In genomic region chr10:6050801-6051445, GRCh38 we compare ENCODE assay signal across 8 cellular contexts. TPM values are rescaled to one million over a fixed set of nuclear protein-coding genes. Genes with fewer than 3 reads are reported as not detected.
A peak's percentile ranks its signal among the peaks of the same experiment; 100 is the strongest.
DNase-seq lines count a peak whose midpoint lies in the region; ATAC-seq, FAIRE-seq and TF ChIP-seq lines count a peak whose summit lies in the region.

No MANE protein-coding gene starts in this region.

- H3K4me1 ChIP-seq in kidney (ENCODE audit: control insufficient read depth in 1 of 2, insufficient read depth in 1 of 2, low read depth in 1 of 2, low read length in 2 of 2), result peaks cover 15 to 18% of the 10 kb centered on the region in 2 donors

- H3K27me3 Mint-ChIP-seq in T-helper 1 cell treated with Interleukin-12 subunit alpha and Interleukin-12 subunit beta and Interleukin-4 antibody, amounts not matched to agents 30 μg/mL and 1 μg/mL, for 36 hours (ENCODE audit: low read depth), result peaks cover 4% of the 10 kb centered on the region

- H3K9ac ChIP-seq in kidney (ENCODE audit: low read length in 2 of 2), result peak overlapping the region; percentile 12 to 56

- ATAC-seq in HG03342 (IDR thresholded peaks at IDR 0.05; ENCODE audit: unreplicated experiment), result peak; percentile 70

- H3K27ac ChIP-seq in kidney (ENCODE audit: low read depth in 2 of 2, low read length in 2 of 2), result peak overlapping the region; percentile 39 to 68

- peak overlapping the region; percentile 35 to 56 for H3K4me3 ChIP-seq in kidney (ENCODE audit: low read length in 2 of 2)

- intact Hi-C loops in kidney (cut with DNase I), result no loop called here

- H3K36me3 Mint-ChIP-seq in T-helper 1 cell treated with Interleukin-12 subunit alpha and Interleukin-12 subunit beta and Interleukin-4 antibody, amounts not matched to agents 30 μg/mL and 1 μg/mL, for 36 hours (ENCODE audit: low read depth), result peaks cover 58% of the 10 kb centered on the region

- H3K9me3 Mint-ChIP-seq in T-helper 1 cell treated with Interleukin-12 subunit alpha and Interleukin-12 subunit beta and Interleukin-4 antibody, amounts not matched to agents 30 μg/mL and 1 μg/mL, for 36 hours, result no peaks in the 10 kb centered on the region

- TF ChIP-seq CTCF in kidney (IDR thresholded peaks at IDR 0.05; ENCODE audit: borderline replicate concordance, extremely low read depth, insufficient read depth), result peak; percentile 37

- no peaks in the 10 kb centered on the region for H3K36me3 ChIP-seq in kidney (ENCODE audit: control insufficient read depth in 1 of 2, insufficient read depth in 2 of 2, low read length in 2 of 2)

- peak overlapping the region; percentile 93 for H3K27ac Mint-ChIP-seq in T-helper 1 cell treated with Interleukin-12 subunit alpha and Interleukin-12 subunit beta and Interleukin-4 antibody, amounts not matched to agents 30 μg/mL and 1 μg/mL, for 36 hours

- FAIRE-seq in kidney (lab: Jason Lieb, UNC), result no peak

- H3K4me3 Mint-ChIP-seq in T-helper 1 cell treated with Interleukin-12 subunit alpha and Interleukin-12 subunit beta and Interleukin-4 antibody, amounts not matched to agents 30 μg/mL and 1 μg/mL, for 36 hours, result peak overlapping the region; percentile 87

- no peaks in the 10 kb centered on the region for H3K9me3 ChIP-seq in kidney (ENCODE audit: control insufficient read depth in 1 of 2, low read length in 2 of 2)

- DNase-seq in CD1c-positive myeloid dendritic cell (ENCODE audit: extremely low spot score), result peak; percentile 76
- peak; percentile 63 for DNase-seq in GM19238 (ENCODE audit: insufficient read length, low spot score)
- DNase-seq in amniotic stem cell (lab: John Stamatoyannopoulos, UW), result peak; percentile 1
- DNase-seq in kidney, result peak; percentile 88
- peak; percentile 63 to 79 (median 74) for DNase-seq in stimulated activated CD4-positive, alpha-beta T cell treated with anti-CD3 and anti-CD28 coated beads, TNF-alpha, amount 100 ng/mL, for 1 hour (ENCODE audit: low read depth in 3 of 3, low spot score in 1 of 3)
- no peak for DNase-seq in D341Med (ENCODE audit: low spot score)

- peaks cover 81% of the 10 kb centered on the region for H3K4me1 Mint-ChIP-seq in T-helper 1 cell treated with Interleukin-12 subunit alpha and Interleukin-12 subunit beta and Interleukin-4 antibody, amounts not matched to agents 30 μg/mL and 1 μg/mL, for 36 hours (ENCODE audit: low read depth)

RNA-seq across cellular contexts. Expression of gene IL2RA, which starts 11.2 kb away (rescaled TPM):
- total RNA-seq in kidney, result 11.9 TPM
- 0.54 TPM for polyA plus RNA-seq in kidney (ENCODE audit: insufficient read depth, low read depth, low replicate concordance)

RNA-seq across cellular contexts. Expression of gene RBM17, which starts 37.9 kb away (rescaled TPM):
- total RNA-seq in kidney, result 91.9 TPM
- 46.4 TPM for polyA plus RNA-seq in kidney (ENCODE audit: insufficient read depth, low read depth, low replicate concordance)
